ENCODE assay signal across 17 cellular contexts in the genomic region with DNA sequence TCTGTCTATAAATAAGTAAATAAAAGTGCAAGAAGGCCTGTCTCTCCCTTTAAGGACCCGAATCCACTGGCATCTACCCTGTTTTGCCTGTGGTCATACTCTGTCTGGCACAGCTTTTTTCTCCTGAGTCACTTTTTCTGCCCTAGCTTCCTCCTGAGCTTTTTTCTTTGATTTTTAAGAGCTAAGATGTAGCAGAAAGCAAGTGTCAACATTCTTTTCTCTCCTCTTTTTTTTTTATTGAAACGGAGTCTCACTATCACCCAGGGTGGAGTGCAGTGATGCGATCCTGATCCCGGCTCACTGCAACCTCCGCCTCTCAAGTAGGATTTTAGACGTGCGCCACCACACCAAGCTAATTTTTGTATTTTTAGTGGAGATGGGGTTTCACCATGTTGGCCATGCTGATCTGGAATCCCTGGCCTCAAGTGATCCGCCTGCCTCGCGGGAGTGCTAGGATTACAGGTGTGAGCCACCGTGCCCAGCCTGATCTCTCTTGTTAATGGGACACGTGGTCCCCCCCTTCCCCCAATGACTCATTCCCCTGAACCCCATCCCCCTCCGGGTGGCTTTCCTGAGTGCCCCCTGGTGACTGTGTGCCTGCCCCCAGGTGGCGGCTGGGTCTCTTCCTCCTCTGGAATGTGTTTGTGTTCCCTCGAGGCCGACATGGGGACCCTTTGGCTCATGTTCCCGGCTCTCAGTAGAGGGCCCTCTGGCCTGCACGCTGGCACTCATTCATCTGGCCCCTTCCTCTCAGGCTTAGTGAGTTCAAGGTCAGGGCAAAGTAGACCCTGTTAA. TPM values are rescaled to one million over a fixed set of nuclear protein-coding genes. Genes with fewer than 3 reads are reported as not detected.
DNase-seq lines count a peak whose midpoint lies in the region; ATAC-seq, FAIRE-seq and TF ChIP-seq lines count a peak whose summit lies in the region.
"Had no signal": no experiment of that assay in that cellular context is flagged by ENCODE, and none has a peak within 500 bp of the region (broad histone marks: within the 10 kb centered on the region; RNA-seq: fewer than 3 reads in every experiment).

No MANE protein-coding gene starts in this region.

- no peak overlapping the region for H3K18ac ChIP-seq in H1 (ENCODE audit: extremely low read depth, low read length)

- H3K4me1 Mint-ChIP-seq in stimulated activated naive B cell treated with anti-CD40 and anti-IgM and Interleukin-4, amounts not matched to agents 10 μg/mL and 1 μg/mL and 100 μg/mL, for 72 hours = peaks cover 0 to 6% of the 10 kb centered on the region in 2 donors
- H3K4me1 Mint-ChIP-seq: activated B cell treated with CpG ODN at 0.5 μM for 24 hours had no signal

- no peaks in the 10 kb centered on the region for H3K23me2 ChIP-seq in H1 (ENCODE audit: low read depth, low read length)

- WGBS in H1 (ENCODE audit: extremely low coverage in 1 of 2, insufficient coverage in 1 of 2, insufficient read length in 1 of 2, insufficient replicate concordance in 2 of 2, low coverage in 1 of 2, low lambda C conversion rate in 2 of 2, missing lambda C conversion rate in 1 of 2), 2 experiments = 84% methylated on average over 16 of the region's 18 CpGs; no CpG with 5 or more reads in 1 of the 2 experiments
- 80 to 81% methylated on average over 18 of the region's 18 CpGs for WGBS in sigmoid colon, 2 donors

- H3K56ac ChIP-seq in H1 (replicated peaks; ENCODE audit: insufficient read length, low read depth, low read length) = no peak overlapping the region

- no peaks in the 10 kb centered on the region for H3K27me3 Mint-ChIP-seq in stimulated activated naive B cell treated with anti-CD40 and anti-IgM and Interleukin-4, amounts not matched to agents 10 μg/mL and 1 μg/mL and 100 μg/mL, for 72 hours
- H3K27me3 Mint-ChIP-seq: activated B cell treated with CpG ODN at 0.5 μM for 24 hours had no signal

- no peak overlapping the region for H2AFZ ChIP-seq in H1 (ENCODE audit: low read length)
- H2AFZ ChIP-seq: hepatocyte, parathyroid adenoma had no signal

- no peak overlapping the region for H3K9ac ChIP-seq in H1 (replicated peaks in 1 of 4; ENCODE audit: extremely low read depth in 1 of 4, low read depth in 3 of 4, low read length in 3 of 4)
- H3K9ac ChIP-seq: KMS-11, parathyroid adenoma had no signal

- H3K4me3 ChIP-seq in H1 (ENCODE audit: extremely low read depth in 1 of 4, insufficient read depth in 2 of 4, low read depth in 3 of 4, low read length in 4 of 4) (no peak overlapping the region), sigmoid colon (no peak overlapping the region)
- H3K4me3 ChIP-seq: HAP-1, hepatocyte, vagina had no signal

- no peak overlapping the region for H2BK15ac ChIP-seq in H1 (ENCODE audit: low read length)

- H3K4ac ChIP-seq in H1 (replicated peaks; ENCODE audit: insufficient read length, low read depth, low read length) = no peak overlapping the region

- H3K9me3 Mint-ChIP-seq in stimulated activated naive B cell treated with anti-CD40 and anti-IgM and Interleukin-4, amounts not matched to agents 10 μg/mL and 1 μg/mL and 100 μg/mL, for 72 hours = no peaks in the 10 kb centered on the region
- H3K9me3 Mint-ChIP-seq: activated B cell treated with CpG ODN at 0.5 μM for 24 hours had no signal

- peaks cover 0 to 12% of the 10 kb centered on the region in 2 experiments; a peak in 2 of 4 replicates for H3K79me2 ChIP-seq in H1 (ENCODE audit: control insufficient read depth in 1 of 2, insufficient read depth in 2 of 2, low read length in 2 of 2)

- no peak overlapping the region for H4K5ac ChIP-seq in H1 (ENCODE audit: insufficient read length, low read depth, low read length)

- peak overlapping the region; percentile 65 for H3K27ac Mint-ChIP-seq in stimulated activated naive B cell treated with anti-CD40 and anti-IgM and Interleukin-4, amounts not matched to agents 10 μg/mL and 1 μg/mL and 100 μg/mL, for 72 hours
- H3K27ac Mint-ChIP-seq: activated B cell treated with CpG ODN at 0.5 μM for 24 hours had no signal

- H3K23ac ChIP-seq in H1 (ENCODE audit: insufficient read length) = no peak overlapping the region

- H3K4me3 Mint-ChIP-seq in stimulated activated naive B cell treated with anti-CD40 and anti-IgM and Interleukin-4, amounts not matched to agents 10 μg/mL and 1 μg/mL and 100 μg/mL, for 72 hours = no peak overlapping the region
- H3K4me3 Mint-ChIP-seq: activated B cell treated with CpG ODN at 0.5 μM for 24 hours had no signal

- CTCF ChIA-PET in H1 (lab: Charles Lee; ENCODE audit: partially characterized antibody) = interaction anchor here (0.6 to 0.7 kb wide), 4 partner anchors 12 to 648 kb away, joined by 3 to 5 read pairs (median 4); no protein-coding TSS in a partner anchor

- peaks cover 46 to 55% of the 10 kb centered on the region in 2 donors for H3K36me3 Mint-ChIP-seq in stimulated activated naive B cell treated with anti-CD40 and anti-IgM and Interleukin-4, amounts not matched to agents 10 μg/mL and 1 μg/mL and 100 μg/mL, for 72 hours

- POLR2A ChIA-PET in H1 (lab: Charles Lee; ENCODE audit: partially characterized antibody) = no interaction called here

- TF ChIP-seq EP300 in H1 (IDR thresholded peaks at IDR 0.05; ENCODE audit: borderline replicate concordance in 1 of 2, low read depth in 2 of 2, low read length in 2 of 2) = no peak
- no peak for TF ChIP-seq EP300 in sigmoid colon (IDR thresholded peaks at IDR 0.05)

- intact Hi-C loops in Right ventricle myocardium inferior (cut with DNase I) = no loop called here
- intact Hi-C loops in cardiac septum (cut with DNase I) = no loop called here
- intact Hi-C loops in sigmoid colon (cut with DNase I) = no loop called here

- H3K79me1 ChIP-seq in H1 (ENCODE audit: low read depth, low read length) = peaks cover 3% of the 10 kb centered on the region; the same call in 1 of the 2 replicates

- TF ChIP-seq POLR2A in H1 (IDR thresholded peaks at IDR 0.05; ENCODE audit: control extremely low read depth in 1 of 2, low read depth in 2 of 2, low read length in 2 of 2) (no peak), sigmoid colon (IDR thresholded peaks at IDR 0.05) (no peak), erythroblast (IDR thresholded peaks at IDR 0.05; ENCODE audit: low read length) (no peak)

- H4K91ac ChIP-seq in H1 (replicated peaks; ENCODE audit: insufficient read length, low read length) = no peak overlapping the region

- H3K36me3 ChIP-seq in H1 (ENCODE audit: control insufficient read depth in 2 of 4, insufficient read depth in 4 of 4, low read length in 3 of 4) (peaks cover 5 to 30% (median 21%) of the 10 kb centered on the region in 4 experiments; a peak in 5 of 8 replicates), sigmoid colon (peaks cover 41 to 74% (median 58%) of the 10 kb centered on the region in 4 donors)

- DNase-seq in Right ventricle myocardium inferior (ENCODE audit: missing footprints) (no peak), cardiac septum (ENCODE audit: low spot score) (no peak), H1 (ENCODE audit: low read depth in 1 of 2, low spot score in 2 of 2) (peak in 1 of 2 experiments; percentile 38), sigmoid colon (no peak), erythroblast (lab: John Stamatoyannopoulos, UW) (no peak)
- no peak for DNase-seq in stimulated activated naive B cell treated with anti-CD40 and anti-IgM and Interleukin-4, amounts not matched to agents 10 μg/mL and 1 μg/mL and 100 μg/mL, for 72 hours
- DNase-seq: activated B cell treated with CpG ODN at 0.5 μM for 24 hours; activated T-cell treated with anti-CD3 and anti-CD28 coated beads, Interleukin-2, amount 50 U/mL, for 1 hour; EL; NCI-H1930 had no signal

- H3K4me1 ChIP-seq in H1 (replicated peaks in 1 of 4; ENCODE audit: control insufficient read depth in 3 of 4, insufficient read depth in 4 of 4, low read length in 3 of 4) = peaks cover 0 to 9% (median 2%) of the 10 kb centered on the region in 4 experiments; a peak in 3 of 7 replicates
- no peaks in the 10 kb centered on the region for H3K4me1 ChIP-seq in sigmoid colon
- H3K4me1 ChIP-seq: HAP-1, parathyroid adenoma had no signal

- FAIRE-seq in H1 (lab: Jason Lieb, UNC) = no peak

- H2BK120ac ChIP-seq in H1 (replicated peaks; ENCODE audit: low read depth, low read length) = no peak overlapping the region

- H3K9me3 ChIP-seq in H1 (ENCODE audit: insufficient read depth in 2 of 2, low read depth in 1 of 2, low read length in 1 of 2) (no peaks in the 10 kb centered on the region), sigmoid colon (no peaks in the 10 kb centered on the region)
- H3K9me3 ChIP-seq: HAP-1, vagina had no signal

- 0 out of 4 replicates have a peak, but pooled peaks of 1 of the 2 experiments have one; percentile 2 for TF ChIP-seq RAD21 in H1 (IDR thresholded peaks at IDR 0.05 in 1 of 2, conservative IDR thresholded peaks at IDR 0.05 in 1 of 2; ENCODE audit: low read depth in 2 of 2, low read length in 2 of 2)

- H3K4me2 ChIP-seq in H1 (ENCODE audit: insufficient read depth in 1 of 2, low read depth in 2 of 2, low read length in 2 of 2) = no peak overlapping the region
- H3K4me2 ChIP-seq: hepatocyte, KMS-11 had no signal

- H2AK5ac ChIP-seq in H1 (ENCODE audit: low read depth, low read length) = no peak overlapping the region

- H2BK20ac ChIP-seq in H1 (ENCODE audit: low read length) = no peak overlapping the region

- no peak for TF ChIP-seq CTCF in H1 (IDR thresholded peaks at IDR 0.05; ENCODE audit: control extremely low read depth in 1 of 3, insufficient read depth in 1 of 3, low read depth in 1 of 3, low read length in 3 of 3)
- TF ChIP-seq CTCF in sigmoid colon (IDR thresholded peaks at IDR 0.05) = no peak

- H4K8ac ChIP-seq in H1 (ENCODE audit: extremely low read depth, insufficient read depth, low read length) = no peak overlapping the region; the same call in 1 of the 2 replicates

- H2BK12ac ChIP-seq in H1 (ENCODE audit: low read depth, low read length) = no peak overlapping the region

- peak overlapping the region; percentile 58; the same call in 1 of the 2 replicates for H2BK5ac ChIP-seq in H1 (ENCODE audit: low read depth, low read length)

- ATAC-seq in Right ventricle myocardium inferior = peak; percentile 53
- no peak for ATAC-seq in stimulated activated naive B cell treated with anti-CD40 and anti-IgM and Interleukin-4, amounts not matched to agents 10 μg/mL and 1 μg/mL and 100 μg/mL, for 72 hours (replicated peaks)

- no peak overlapping the region for H3K14ac ChIP-seq in H1 (ENCODE audit: insufficient read length)

- H4K20me1 ChIP-seq in H1 (replicated peaks in 1 of 2; ENCODE audit: control insufficient read depth in 1 of 2, insufficient read depth in 2 of 2, low read length in 2 of 2) = peaks cover 3 to 20% of the 10 kb centered on the region in 2 experiments

- H3K27ac ChIP-seq in H1 (ENCODE audit: low read depth, low read length) (0 out of 2 replicates have a peak overlapping the region, but pooled peaks have one; percentile 12), sigmoid colon (no peak overlapping the region)
- H3K27ac ChIP-seq: hepatocyte, KMS-11, parathyroid adenoma, vagina had no signal

- H3K27me3 ChIP-seq in H1 (replicated peaks in 1 of 4; ENCODE audit: control insufficient read depth in 3 of 4, extremely low read depth in 1 of 4, insufficient read depth in 3 of 4, low read length in 3 of 4) (no peaks in the 10 kb centered on the region), sigmoid colon (no peaks in the 10 kb centered on the region)
- H3K27me3 ChIP-seq: hepatocyte, vagina had no signal

RNA-seq across cellular contexts. Expression of a gene that starts 14.2 kb away (rescaled TPM):
- total RNA-seq in Right ventricle myocardium inferior (not detected), cardiac septum (not detected), sigmoid colon (not detected)
- total RNA-seq in H1 (2021; fragmentation: NEBNext Ultra II Directional; extraction: Animal tissue kit (Norgen Biotek cat#: 25700)) = not detected in 2 replicates
- polyA plus RNA-seq in H1 (2011; rRNA removed) (not detected in 2 replicates), sigmoid colon (not detected)
- polyA plus RNA-seq in H1 (2011; cell fraction: cytosol; rRNA removed) = not detected
- polyA plus RNA-seq in H1 (2011; cell fraction: nucleus; rRNA removed) = not detected
- not detected in 4 replicates for polyA plus RNA-seq in H1 (2012, experiment 1 of 2)
- polyA plus RNA-seq in H1 (2012, experiment 2 of 2) = not detected
- polyA plus RNA-seq in H1 (2013, experiment 1 of 2) = not detected
- not detected for polyA plus RNA-seq in H1 (2013, experiment 2 of 2)
- polyA minus RNA-seq in H1 (2011; rRNA and poly(A)+ RNA removed) = not detected in 2 replicates
- polyA minus RNA-seq in H1 (2011; cell fraction: cytosol; rRNA and poly(A)+ RNA removed) = not detected
- not detected for polyA minus RNA-seq in H1 (2011; cell fraction: nucleus; rRNA and poly(A)+ RNA removed)
- total RNA-seq: activated B cell treated with CpG ODN at 0.5 μM for 24 hours, hepatocyte, mesenteric fat pad, SK-MEL-5, vagina had no signal
- polyA plus RNA-seq: hepatocyte had no signal

RNA-seq across cellular contexts. Expression of a gene that starts 19.7 kb away (rescaled TPM):
- 16.5 TPM for total RNA-seq in Right ventricle myocardium inferior
- total RNA-seq in cardiac septum = 15.3 TPM
- 11.5 and 15.1 TPM in 2 replicates for total RNA-seq in H1 (2021; fragmentation: NEBNext Ultra II Directional; extraction: Animal tissue kit (Norgen Biotek cat#: 25700))
- 4.0 and 4.8 TPM in 2 replicates for polyA plus RNA-seq in H1 (2011; rRNA removed)
- 8.8 TPM for polyA plus RNA-seq in H1 (2011; cell fraction: cytosol; rRNA removed)
- 4.2 TPM for polyA plus RNA-seq in H1 (2011; cell fraction: nucleus; rRNA removed)
- polyA plus RNA-seq in H1 (2012, experiment 1 of 2) = 8.5 to 13.0 TPM (median 11.9 TPM) in 4 replicates
- polyA plus RNA-seq in H1 (2012, experiment 2 of 2) = 2.7 TPM
- 6.9 TPM for polyA plus RNA-seq in H1 (2013, experiment 1 of 2)
- polyA plus RNA-seq in H1 (2013, experiment 2 of 2) = 6.8 TPM
- polyA minus RNA-seq in H1 (2011; rRNA and poly(A)+ RNA removed) = 9.0 and 13.4 TPM in 2 replicates
- polyA minus RNA-seq in H1 (2011; cell fraction: cytosol; rRNA and poly(A)+ RNA removed) = 12.3 TPM
- 10.6 TPM for polyA minus RNA-seq in H1 (2011; cell fraction: nucleus; rRNA and poly(A)+ RNA removed)
- 10 to 100 TPM; 24.2 to 36.8 (median 29.5) TPM for total RNA-seq in sigmoid colon
- 10 to 100 TPM in 1 of 3 donors, 1 to 10 TPM in 2; 6.6 to 10.5 (median 6.9) TPM for polyA plus RNA-seq in sigmoid colon

RNA-seq across cellular contexts. Expression of a gene that starts 37.6 kb away (rescaled TPM):
- total RNA-seq in Right ventricle myocardium inferior (42.7 TPM), cardiac septum (25.5 TPM), sigmoid colon (10 to 100 TPM; 15.0 to 30.4 (median 22.6) TPM)
- total RNA-seq in H1 (2021; fragmentation: NEBNext Ultra II Directional; extraction: Animal tissue kit (Norgen Biotek cat#: 25700)) = 47.6 and 48.3 TPM in 2 replicates
- polyA plus RNA-seq in H1 (2011; rRNA removed) (34.1 and 61.0 TPM in 2 replicates), sigmoid colon (10 to 100 TPM; 55.9 to 73.5 (median 65.1) TPM)
- 33.0 TPM for polyA plus RNA-seq in H1 (2011; cell fraction: cytosol; rRNA removed)
- 48.7 TPM for polyA plus RNA-seq in H1 (2011; cell fraction: nucleus; rRNA removed)
- 41.4 to 49.1 TPM (median 44.4 TPM) in 4 replicates for polyA plus RNA-seq in H1 (2012, experiment 1 of 2)
- 52.5 TPM for polyA plus RNA-seq in H1 (2012, experiment 2 of 2)
- polyA plus RNA-seq in H1 (2013, experiment 1 of 2) = 47.4 TPM
- polyA plus RNA-seq in H1 (2013, experiment 2 of 2) = 50.5 TPM
- 17.2 and 21.9 TPM in 2 replicates for polyA minus RNA-seq in H1 (2011; rRNA and poly(A)+ RNA removed)
- polyA minus RNA-seq in H1 (2011; cell fraction: cytosol; rRNA and poly(A)+ RNA removed) = 29.6 TPM
- 22.6 TPM for polyA minus RNA-seq in H1 (2011; cell fraction: nucleus; rRNA and poly(A)+ RNA removed)

RNA-seq across cellular contexts. Expression of a gene that starts 37.8 kb away (rescaled TPM):
- 1.8 TPM for total RNA-seq in Right ventricle myocardium inferior
- 1.8 TPM for total RNA-seq in cardiac septum
- total RNA-seq in H1 (2021; fragmentation: NEBNext Ultra II Directional; extraction: Animal tissue kit (Norgen Biotek cat#: 25700)) = 2.3 and 2.6 TPM in 2 replicates
- 0.63 and 0.68 TPM in 2 replicates for polyA plus RNA-seq in H1 (2011; rRNA removed)
- 0.94 TPM for polyA plus RNA-seq in H1 (2011; cell fraction: cytosol; rRNA removed)
- polyA plus RNA-seq in H1 (2011; cell fraction: nucleus; rRNA removed) = 0.68 TPM
- polyA plus RNA-seq in H1 (2012, experiment 1 of 2) = 1.1 to 1.7 TPM (median 1.3 TPM) in 4 replicates
- polyA plus RNA-seq in H1 (2012, experiment 2 of 2) = 0.14 TPM
- polyA plus RNA-seq in H1 (2013, experiment 1 of 2) = 1.5 TPM
- 1.6 TPM for polyA plus RNA-seq in H1 (2013, experiment 2 of 2)
- 2.2 and 2.7 TPM in 2 replicates for polyA minus RNA-seq in H1 (2011; rRNA and poly(A)+ RNA removed)
- polyA minus RNA-seq in H1 (2011; cell fraction: cytosol; rRNA and poly(A)+ RNA removed) = 1.0 TPM
- polyA minus RNA-seq in H1 (2011; cell fraction: nucleus; rRNA and poly(A)+ RNA removed) = 2.4 TPM
- 1 to 10 TPM; 1.5 to 2.5 (median 2.1) TPM for total RNA-seq in sigmoid colon
- 1 to 10 TPM in 1 of 3 donors, under 1 TPM in 2; 0.69 to 1.2 (median 0.99) TPM for polyA plus RNA-seq in sigmoid colon
